19 cellular contexts compared by ENCODE assay signal in the genomic region with DNA sequence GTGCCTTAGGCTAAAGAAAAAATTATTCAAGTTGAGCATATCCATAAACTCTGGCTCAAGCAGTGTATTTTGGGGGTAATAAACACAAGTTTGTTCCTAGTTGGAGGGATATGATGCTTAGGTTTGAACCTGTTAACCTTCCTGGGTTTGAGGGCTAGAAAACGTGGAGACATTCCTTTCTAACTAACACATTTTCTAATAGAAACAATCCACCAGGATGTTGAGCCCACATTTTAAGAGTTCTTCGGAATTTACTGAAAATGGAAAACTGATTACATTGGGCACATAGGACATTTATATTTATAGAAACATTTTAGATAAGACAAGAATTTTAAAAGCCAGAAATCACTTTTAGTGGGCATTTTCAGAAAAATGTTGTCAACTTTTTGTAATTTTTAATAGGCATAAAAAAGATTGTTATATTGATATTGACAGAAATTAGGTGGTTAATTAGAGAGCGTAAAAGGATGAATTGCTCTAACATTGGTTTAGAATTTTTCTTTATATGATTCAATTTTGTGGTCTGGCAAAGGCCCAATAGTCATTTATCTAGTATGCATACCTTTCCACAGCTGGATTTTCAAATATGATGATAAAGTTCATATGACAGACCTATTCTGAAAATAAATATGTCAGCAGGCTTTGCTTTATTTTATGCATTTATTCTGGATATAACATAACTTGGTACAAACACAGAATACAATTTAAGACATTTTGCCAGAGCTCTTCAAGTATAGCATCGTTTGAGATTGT. TPM values are rescaled to one million over a fixed set of nuclear protein-coding genes. Genes with fewer than 3 reads are reported as not detected.
DNase-seq lines count a peak whose midpoint lies in the region; ATAC-seq and TF ChIP-seq lines count a peak whose summit lies in the region.
"Had no signal": no experiment of that assay in that cellular context is flagged by ENCODE, and none has a peak within 500 bp of the region (broad histone marks: within the 10 kb centered on the region; RNA-seq: fewer than 3 reads in every experiment).

No MANE protein-coding gene starts in this region.

- DNase-seq in EL, result peak; percentile 24
- DNase-seq in RWPE2 (ENCODE audit: low spot score), result no peak
- DNase-seq in cardiac fibroblast (ENCODE audit: low read depth in 2 of 2), result peak; percentile 46 to 50
- DNase-seq in foreskin keratinocyte, result peak; percentile 38 to 63
- no peak for DNase-seq in NCI-H2029 treated with DMSO at 0.1 percent for 48 hours (lab: John Stamatoyannopoulos, UW)
- DNase-seq in anterior cingulate cortex (lab: John Stamatoyannopoulos, UW), result no peak
- no peak for DNase-seq in putamen (ENCODE audit: low spot score)
- DNase-seq: CD8-positive, alpha-beta memory T cell; DMS79; MV-4-11; NCI-H1417; NCI-H187 treated with DMSO at 0.1 percent for 48 hours; NCI-H2171; NCI-H510A; PC-9; Right ventricle myocardium superior had no signal

- H3K4me3 ChIP-seq in RWPE2 (ENCODE audit: severe bottlenecking) (no peak overlapping the region), cardiac fibroblast (replicated peaks in 1 of 2; ENCODE audit: low read depth in 2 of 2, low read length in 2 of 2) (no peak overlapping the region)
- H3K4me3 ChIP-seq: BLaER1, GM23338, PC-9 had no signal

- peak overlapping the region; percentile 43 for H3K27ac ChIP-seq in RWPE2 (ENCODE audit: poor library complexity, severe bottlenecking)
- no peak overlapping the region for H3K27ac ChIP-seq in foreskin keratinocyte
- H3K27ac ChIP-seq: BLaER1, PC-9 had no signal

- H3K27me3 ChIP-seq in RWPE2 (ENCODE audit: insufficient read depth, poor library complexity, severe bottlenecking) (no peaks in the 10 kb centered on the region), foreskin keratinocyte (no peaks in the 10 kb centered on the region)
- H3K27me3 ChIP-seq: BLaER1 had no signal

- ATAC-seq in RWPE2 (ENCODE audit: low read depth) (peak; percentile 57), foreskin keratinocyte (peak; percentile 33), GM19023 (IDR thresholded peaks at IDR 0.05; ENCODE audit: unreplicated experiment) (no peak)
- ATAC-seq: GM23338 had no signal

- no peaks in the 10 kb centered on the region for H3K9me3 ChIP-seq in RWPE2 (ENCODE audit: severe bottlenecking)
- H3K9me3 ChIP-seq: BLaER1 had no signal

- no peak for TF ChIP-seq CTCF in RWPE2 (IDR thresholded peaks at IDR 0.05; ENCODE audit: poor library complexity, severe bottlenecking)
- TF ChIP-seq CTCF in cardiac fibroblast (IDR thresholded peaks at IDR 0.05; ENCODE audit: low read depth, low read length), result no peak
- TF ChIP-seq CTCF in foreskin keratinocyte (conservative IDR thresholded peaks at IDR 0.05), result no peak

- peaks cover 30% of the 10 kb centered on the region for H3K4me1 ChIP-seq in RWPE2 (ENCODE audit: insufficient read depth, poor library complexity, severe bottlenecking)
- H3K4me1 ChIP-seq in foreskin keratinocyte, result peaks cover 24% of the 10 kb centered on the region
- H3K4me1 ChIP-seq: BLaER1 had no signal

- no peaks in the 10 kb centered on the region for H3K36me3 ChIP-seq in RWPE2 (ENCODE audit: low read depth)
- H3K36me3 ChIP-seq: BLaER1 had no signal

RNA-seq across cellular contexts. Expression of a gene that starts 49.2 kb away (rescaled TPM):
- 12.1 and 12.6 TPM in 2 replicates for total RNA-seq in foreskin keratinocyte
- polyA plus RNA-seq in foreskin keratinocyte, result 2.4 and 3.2 TPM in 2 replicates

RNA-seq across cellular contexts. Expression of a gene that starts 49.5 kb away (rescaled TPM):
- 14.1 and 15.7 TPM in 2 replicates for total RNA-seq in foreskin keratinocyte
- 7.3 and 8.3 TPM in 2 replicates for polyA plus RNA-seq in foreskin keratinocyte

Comparison
In these comparisons a context has a peak if more than half of its experiments do, and no peak if none do; other contexts are left out.
1. DNase-seq: peak in EL (single experiment), cardiac fibroblast (2 of 2) and foreskin keratinocyte (2 of 2); none in RWPE2 (single experiment), NCI-H2029 treated with DMSO at 0.1 percent for 48 hours (single experiment), anterior cingulate cortex (0 of 58) and putamen (single experiment).